8 cellular contexts compared by ENCODE assay signal in the genomic region with DNA sequence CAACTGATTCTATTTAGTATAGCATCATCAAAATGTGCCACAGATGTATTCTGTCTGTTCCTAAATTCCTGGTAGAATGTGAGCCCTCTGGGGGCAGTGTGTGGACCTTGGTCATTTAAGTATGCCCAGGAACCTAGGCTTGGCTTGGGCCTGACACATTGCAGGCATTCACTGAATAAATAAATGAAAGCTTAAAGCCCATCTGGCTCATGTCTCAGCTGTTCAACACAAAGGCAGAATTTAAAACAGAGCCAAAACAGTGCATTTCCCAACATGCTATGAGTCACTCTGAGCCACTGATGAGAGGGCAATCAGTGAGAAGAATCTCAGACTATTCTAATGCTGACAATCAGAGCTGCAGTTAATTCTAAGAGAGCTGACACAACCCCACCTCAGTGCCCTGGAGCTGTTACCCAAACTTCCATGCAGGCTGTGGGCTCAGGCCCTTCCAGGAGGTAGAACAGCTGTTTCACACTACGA. TPM values are rescaled to one million over a fixed set of nuclear protein-coding genes. Genes with fewer than 3 reads are reported as not detected.
DNase-seq lines count a peak whose midpoint lies in the region; ATAC-seq and TF ChIP-seq lines count a peak whose summit lies in the region.

No MANE protein-coding gene starts in this region.

- H3K9me3 ChIP-seq in HEK293 (ENCODE audit: control insufficient read depth, insufficient read depth, low read depth, low read length), result no peaks in the 10 kb centered on the region
- H3K9me3 ChIP-seq in SK-N-SH, result no peaks in the 10 kb centered on the region

- H3K36me3 ChIP-seq in HEK293 (ENCODE audit: control insufficient read depth in 2 of 2, insufficient read depth in 1 of 2, low read length in 2 of 2) (peaks cover 4 to 44% of the 10 kb centered on the region in 2 experiments; a peak in 1 of 3 replicates), SK-N-SH (replicated peaks in 1 of 2; ENCODE audit: control insufficient read depth in 1 of 2, insufficient read depth in 2 of 2, low read length in 1 of 2) (peaks cover 14 to 20% of the 10 kb centered on the region in 2 experiments)

- H3K27me3 ChIP-seq in SK-N-SH (ENCODE audit: insufficient read depth), result no peaks in the 10 kb centered on the region

- peak; percentile 24 to 51; a peak in 2 of 4 replicates for TF ChIP-seq EP300 in SK-N-SH (IDR thresholded peaks at IDR 0.05; ENCODE audit: borderline replicate concordance in 1 of 2, low read depth in 1 of 2, low read length in 1 of 2)

- H3K27ac ChIP-seq in HEK293 (ENCODE audit: extremely low read depth, low read depth, low read length) (0 out of 2 replicates have a peak overlapping the region, but pooled peaks have one; percentile 3), SK-N-SH (ENCODE audit: low read depth in 2 of 2, low read length in 1 of 2) (peak overlapping the region; percentile 74 to 75)

- peaks cover 32% of the 10 kb centered on the region for H3F3A ChIP-seq in SK-N-SH (replicated peaks; ENCODE audit: insufficient read depth)

- H3K4me2 ChIP-seq in SK-N-SH, result peak overlapping the region; percentile 48; the same call in 1 of the 2 replicates

- ATAC-seq in GM19351 (IDR thresholded peaks at IDR 0.05; ENCODE audit: unreplicated experiment), result no peak
- ATAC-seq in HG03571 (IDR thresholded peaks at IDR 0.05; ENCODE audit: unreplicated experiment), result no peak

- peaks cover 3% of the 10 kb centered on the region; the same call in 1 of the 2 replicates for H3K4me1 ChIP-seq in HEK293 (ENCODE audit: control insufficient read depth, insufficient read depth, low read length)
- H3K4me1 ChIP-seq in SK-N-SH (ENCODE audit: control insufficient read depth in 1 of 2, insufficient read depth in 2 of 2, low read depth in 1 of 2, low read length in 1 of 2), result peaks cover 10 to 31% of the 10 kb centered on the region in 2 experiments

- H3K79me2 ChIP-seq in SK-N-SH (ENCODE audit: insufficient read depth), result peaks cover 90% of the 10 kb centered on the region

- WGBS in SK-N-SH (ENCODE audit: low lambda C conversion rate), result 0% methylated on average over 1 of the region's 1 CpG

- H3K9me2 ChIP-seq in SK-N-SH, result no peaks in the 10 kb centered on the region

- DNase-seq in SK-N-SH, result no peak
- peak; percentile 98 for DNase-seq in foreskin fibroblast
- DNase-seq in pons (ENCODE audit: low spot score), result peak; percentile 84
- DNase-seq in stimulated activated CD4-positive, alpha-beta T cell treated with anti-CD3 and anti-CD28 coated beads, Interleukin-12 subunit alpha, Interleukin-12 subunit beta, amount 100 ng/mL, for 4 hours, result no peak
- no peak for DNase-seq in NCI-H345 (lab: John Stamatoyannopoulos, UW)

- H3K4me3 ChIP-seq in HEK293 (ENCODE audit: low read depth, low read length) (no peak overlapping the region), SK-N-SH (ENCODE audit: low read depth in 2 of 2, low read length in 1 of 2) (no peak overlapping the region), foreskin fibroblast (ENCODE audit: low read depth in 1 of 2, low read length in 2 of 2) (peak overlapping the region in 1 of 2 donors; percentile 18)

- no peak for TF ChIP-seq RAD21 in SK-N-SH (IDR thresholded peaks at IDR 0.05; ENCODE audit: low read length)

- TF ChIP-seq CTCF in HEK293 (tag by site-specific recombination; IDR thresholded peaks at IDR 0.05) (no peak), SK-N-SH (IDR thresholded peaks at IDR 0.05) (peak; percentile 35), foreskin fibroblast (IDR thresholded peaks at IDR 0.05; ENCODE audit: low read depth, low read length) (no peak)

- H3K9ac ChIP-seq in SK-N-SH, result no peak overlapping the region

- H4K20me1 ChIP-seq in SK-N-SH (ENCODE audit: insufficient read depth), result peaks cover 83% of the 10 kb centered on the region

- POLR2A ChIA-PET in HEK293 (lab: Yijun Ruan, JAX), result interaction anchor here (0.9 to 1.1 kb wide), 2 partner anchors 22 to 30 kb away, joined by 3 read pairs; no protein-coding TSS in a partner anchor
- POLR2A ChIA-PET in SK-N-SH (lab: Yijun Ruan, JAX), result interaction anchor here (0.7 kb wide), 1 partner anchor 52 kb away, joined by 3 read pairs; no protein-coding TSS in a partner anchor

- CTCF ChIA-PET in HEK293 (lab: Yijun Ruan, JAX), result interaction anchor here (0.7 to 1.4 kb wide), 5 partner anchors 8 to 45 kb away, joined by 3 to 6 read pairs (median 3); no protein-coding TSS in a partner anchor
- CTCF ChIA-PET in SK-N-SH (lab: Yijun Ruan, JAX), result interaction anchor here (0.7 to 3.7 kb wide), 6 partner anchors 8 to 142 kb away, joined by 3 to 12 read pairs (median 4); no protein-coding TSS in a partner anchor

- no peak overlapping the region for H2AFZ ChIP-seq in SK-N-SH (ENCODE audit: low read depth)

TF ChIP-seq in HEK293, 187 proteins besides CTCF, POLR2A, EP300 and RAD21 (continues in another document):
- TF ChIP-seq, protein P1, sequence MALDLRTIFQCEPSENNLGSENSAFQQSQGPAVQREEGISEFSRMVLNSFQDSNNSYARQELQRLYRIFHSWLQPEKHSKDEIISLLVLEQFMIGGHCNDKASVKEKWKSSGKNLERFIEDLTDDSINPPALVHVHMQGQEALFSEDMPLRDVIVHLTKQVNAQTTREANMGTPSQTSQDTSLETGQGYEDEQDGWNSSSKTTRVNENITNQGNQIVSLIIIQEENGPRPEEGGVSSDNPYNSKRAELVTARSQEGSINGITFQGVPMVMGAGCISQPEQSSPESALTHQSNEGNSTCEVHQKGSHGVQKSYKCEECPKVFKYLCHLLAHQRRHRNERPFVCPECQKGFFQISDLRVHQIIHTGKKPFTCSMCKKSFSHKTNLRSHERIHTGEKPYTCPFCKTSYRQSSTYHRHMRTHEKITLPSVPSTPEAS (tag by site-specific recombination; IDR thresholded peaks at IDR 0.05), result no peak
- TF ChIP-seq ZEB2 (tag by site-specific recombination; IDR thresholded peaks at IDR 0.05), result peak; percentile 72

TF ChIP-seq in SK-N-SH, 30 proteins besides CTCF, POLR2A, EP300 and RAD21 (continues in another document):
- TF ChIP-seq, protein P2, sequence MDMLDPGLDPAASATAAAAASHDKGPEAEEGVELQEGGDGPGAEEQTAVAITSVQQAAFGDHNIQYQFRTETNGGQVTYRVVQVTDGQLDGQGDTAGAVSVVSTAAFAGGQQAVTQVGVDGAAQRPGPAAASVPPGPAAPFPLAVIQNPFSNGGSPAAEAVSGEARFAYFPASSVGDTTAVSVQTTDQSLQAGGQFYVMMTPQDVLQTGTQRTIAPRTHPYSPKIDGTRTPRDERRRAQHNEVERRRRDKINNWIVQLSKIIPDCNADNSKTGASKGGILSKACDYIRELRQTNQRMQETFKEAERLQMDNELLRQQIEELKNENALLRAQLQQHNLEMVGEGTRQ (IDR thresholded peaks at IDR 0.05; ENCODE audit: borderline replicate concordance, low read depth, low read length), result no peak
- TF ChIP-seq MEF2A (IDR thresholded peaks at IDR 0.05; ENCODE audit: borderline replicate concordance, low read depth) (no peak), TCF12 (IDR thresholded peaks at IDR 0.05) (peak; percentile 99), RFX5 (IDR thresholded peaks at IDR 0.05; ENCODE audit: low read length) (no peak), SIN3A (IDR thresholded peaks at IDR 0.05; ENCODE audit: borderline replicate concordance, low read depth, low read length) (peak; percentile 92; the same call in 1 of the 2 replicates), NFIC (IDR thresholded peaks at IDR 0.05; ENCODE audit: borderline replicate concordance) (peak; percentile 86), FOSL2 (IDR thresholded peaks at IDR 0.05; ENCODE audit: borderline replicate concordance, low read depth) (peak; percentile 97), CHD2 (IDR thresholded peaks at IDR 0.05; ENCODE audit: low read length, partially characterized antibody) (no peak), TEAD4 (IDR thresholded peaks at IDR 0.05; ENCODE audit: borderline replicate concordance, insufficient read depth) (peak; percentile 68; the same call in 1 of the 2 replicates)
- TF ChIP-seq, protein P3, sequence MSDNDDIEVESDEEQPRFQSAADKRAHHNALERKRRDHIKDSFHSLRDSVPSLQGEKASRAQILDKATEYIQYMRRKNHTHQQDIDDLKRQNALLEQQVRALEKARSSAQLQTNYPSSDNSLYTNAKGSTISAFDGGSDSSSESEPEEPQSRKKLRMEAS (IDR thresholded peaks at IDR 0.05; ENCODE audit: low read depth), result 0 out of 2 replicates have a peak, but pooled peaks have one; percentile 56
- TF ChIP-seq, protein P4, sequence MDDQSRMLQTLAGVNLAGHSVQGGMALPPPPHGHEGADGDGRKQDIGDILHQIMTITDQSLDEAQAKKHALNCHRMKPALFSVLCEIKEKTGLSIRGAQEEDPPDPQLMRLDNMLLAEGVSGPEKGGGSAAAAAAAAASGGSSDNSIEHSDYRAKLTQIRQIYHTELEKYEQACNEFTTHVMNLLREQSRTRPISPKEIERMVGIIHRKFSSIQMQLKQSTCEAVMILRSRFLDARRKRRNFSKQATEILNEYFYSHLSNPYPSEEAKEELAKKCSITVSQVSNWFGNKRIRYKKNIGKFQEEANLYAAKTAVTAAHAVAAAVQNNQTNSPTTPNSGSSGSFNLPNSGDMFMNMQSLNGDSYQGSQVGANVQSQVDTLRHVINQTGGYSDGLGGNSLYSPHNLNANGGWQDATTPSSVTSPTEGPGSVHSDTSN (IDR thresholded peaks at IDR 0.05), result peak; percentile 92
- TF ChIP-seq, protein P5, sequence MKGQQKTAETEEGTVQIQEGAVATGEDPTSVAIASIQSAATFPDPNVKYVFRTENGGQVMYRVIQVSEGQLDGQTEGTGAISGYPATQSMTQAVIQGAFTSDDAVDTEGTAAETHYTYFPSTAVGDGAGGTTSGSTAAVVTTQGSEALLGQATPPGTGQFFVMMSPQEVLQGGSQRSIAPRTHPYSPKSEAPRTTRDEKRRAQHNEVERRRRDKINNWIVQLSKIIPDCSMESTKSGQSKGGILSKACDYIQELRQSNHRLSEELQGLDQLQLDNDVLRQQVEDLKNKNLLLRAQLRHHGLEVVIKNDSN (IDR thresholded peaks at IDR 0.05; ENCODE audit: borderline replicate concordance, low read depth), result peak; percentile 53; the same call in 1 of the 2 replicates

RNA-seq across cellular contexts. Expression of a gene that starts 8.1 kb away (rescaled TPM):
- polyA plus RNA-seq in SK-N-SH (2012; rRNA removed), result 44.4 and 48.1 TPM in 2 replicates
- polyA plus RNA-seq in SK-N-SH (2012; cell fraction: cytosol; rRNA removed), result 10.1 and 14.0 TPM in 2 replicates
- polyA plus RNA-seq in SK-N-SH (2012; cell fraction: nucleus; rRNA removed), result 327 and 442 TPM in 2 replicates

RNA-seq across cellular contexts. Expression of a gene that starts 29.5 kb away (rescaled TPM):
- 158 and 176 TPM in 2 replicates for polyA plus RNA-seq in SK-N-SH (2012; rRNA removed)
- 77.5 and 107 TPM in 2 replicates for polyA plus RNA-seq in SK-N-SH (2012; cell fraction: cytosol; rRNA removed)
- polyA plus RNA-seq in SK-N-SH (2012; cell fraction: nucleus; rRNA removed), result 306 and 385 TPM in 2 replicates

RNA-seq across cellular contexts. Expression of a gene that starts 36.7 kb away (rescaled TPM):
- polyA plus RNA-seq in SK-N-SH (2012; rRNA removed), result 1.9 and 2.2 TPM in 2 replicates
- polyA plus RNA-seq in SK-N-SH (2012; cell fraction: cytosol; rRNA removed), result 0.67 and 1.2 TPM in 2 replicates
- 11.8 and 14.3 TPM in 2 replicates for polyA plus RNA-seq in SK-N-SH (2012; cell fraction: nucleus; rRNA removed)

RNA-seq across cellular contexts. Expression of a gene that starts 45.7 kb away (rescaled TPM):
- polyA plus RNA-seq in SK-N-SH (2012; rRNA removed), result 264 and 320 TPM in 2 replicates
- 199 and 268 TPM in 2 replicates for polyA plus RNA-seq in SK-N-SH (2012; cell fraction: cytosol; rRNA removed)
- 117 and 153 TPM in 2 replicates for polyA plus RNA-seq in SK-N-SH (2012; cell fraction: nucleus; rRNA removed)

RNA-seq across cellular contexts. Expression of a gene that starts 48.9 kb away (rescaled TPM):
- 183 and 206 TPM in 2 replicates for polyA plus RNA-seq in SK-N-SH (2012; rRNA removed)
- 60.8 and 101 TPM in 2 replicates for polyA plus RNA-seq in SK-N-SH (2012; cell fraction: cytosol; rRNA removed)
- 702 and 826 TPM in 2 replicates for polyA plus RNA-seq in SK-N-SH (2012; cell fraction: nucleus; rRNA removed)

Comparison
In these comparisons a context has a peak if more than half of its experiments do, and no peak if none do; other contexts are left out.
1. DNase-seq: peak in foreskin fibroblast (2 of 2) and pons (single experiment); none in SK-N-SH (single experiment), stimulated activated CD4-positive, alpha-beta T cell treated with anti-CD3 and anti-CD28 coated beads, Interleukin-12 subunit alpha, Interleukin-12 subunit beta, amount 100 ng/mL, for 4 hours (single experiment) and NCI-H345 (single experiment).